Comparison of ENCODE assay signal across 8 cellular contexts in the genomic region with DNA sequence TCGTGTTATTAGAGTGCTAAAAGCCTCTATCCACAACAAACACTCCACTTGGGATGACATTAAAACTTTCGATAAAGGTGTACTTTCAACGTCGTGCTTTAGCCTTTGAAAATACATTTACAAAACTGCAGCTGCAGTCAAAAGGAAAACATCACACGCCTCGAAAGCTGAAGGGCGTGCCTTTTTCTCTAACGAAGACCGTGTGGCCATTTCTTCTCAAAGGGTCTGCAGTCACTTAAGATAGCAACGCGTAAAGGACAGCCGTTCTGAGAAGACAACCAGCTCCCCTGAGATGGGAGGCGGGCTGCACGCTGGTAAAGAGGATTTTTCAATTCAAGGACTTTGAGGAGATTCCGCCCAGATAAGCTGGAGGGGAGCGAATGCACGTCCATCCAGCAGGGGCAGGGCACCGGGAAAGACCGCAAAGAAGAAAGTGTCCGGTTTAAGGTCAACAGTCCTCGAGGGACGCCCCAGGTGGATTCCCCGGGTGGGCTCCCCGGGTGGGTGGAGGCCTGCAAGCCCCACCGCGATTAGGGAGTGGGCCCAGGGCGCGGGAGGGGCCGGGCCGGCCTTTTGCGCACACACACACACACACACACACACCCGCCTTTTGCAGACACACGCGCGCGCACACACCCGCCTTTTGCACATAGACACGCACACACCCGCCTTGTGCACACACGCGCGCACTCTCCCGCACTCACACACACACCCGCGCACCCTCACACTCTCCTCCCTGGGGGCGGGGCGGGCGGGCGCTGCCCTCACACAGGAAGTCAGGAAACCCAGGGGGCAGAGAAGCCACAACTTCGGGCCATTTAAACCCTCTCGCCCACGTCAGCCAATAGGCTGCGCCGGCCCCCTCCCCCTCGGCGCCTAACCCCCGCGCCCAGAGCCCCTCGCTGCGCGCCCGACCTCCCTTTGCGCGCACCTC. TPM values are rescaled to one million over a fixed set of nuclear protein-coding genes. Genes with fewer than 3 reads are reported as not detected.
DNase-seq lines count a peak whose midpoint lies in the region; ATAC-seq and TF ChIP-seq lines count a peak whose summit lies in the region.

No MANE protein-coding gene starts in this region.

- H3K27ac Mint-ChIP-seq in activated CD4-positive, alpha-beta memory T cell treated with anti-CD3 and anti-CD28 coated beads for 36 hours, result peak overlapping the region; percentile 51

- H3K36me3 ChIP-seq in A673 (ENCODE audit: insufficient read depth, low read length, poor library complexity, severe bottlenecking) (no peaks in the 10 kb centered on the region), lung (ENCODE audit: control insufficient read depth in 2 of 2, insufficient read depth in 2 of 2, low read length in 2 of 2) (no peaks in the 10 kb centered on the region)
- no peaks in the 10 kb centered on the region for H3K36me3 ChIP-seq in effector memory CD4-positive, alpha-beta T cell (ENCODE audit: control insufficient read depth, insufficient read depth, low read length)

- no peaks in the 10 kb centered on the region for H3K9me3 Mint-ChIP-seq in activated CD4-positive, alpha-beta memory T cell treated with anti-CD3 and anti-CD28 coated beads for 36 hours

- ATAC-seq in GM18517 (IDR thresholded peaks at IDR 0.05; ENCODE audit: unreplicated experiment), result peak; percentile 28
- peak; percentile 8 for ATAC-seq in HG03060 (IDR thresholded peaks at IDR 0.05; ENCODE audit: low read depth, unreplicated experiment)
- ATAC-seq in lung (ENCODE audit: insufficient read depth, low FRiP score), result peak; percentile 2

- H3K4me3 Mint-ChIP-seq in activated CD4-positive, alpha-beta memory T cell treated with anti-CD3 and anti-CD28 coated beads for 36 hours, result peak overlapping the region; percentile 81

- BruUV-seq in A673 (replicated peaks; lab: Mats Ljungman, UMichigan), result no TSS peak

- DNase-seq in A673 (ENCODE audit: low spot score) (peak; percentile 81), NCI-H526 treated with DMSO at 0.1 percent for 48 hours (lab: John Stamatoyannopoulos, UW) (peak; percentile 33), lung (ENCODE audit: low spot score) (peak; percentile 46)
- peak; percentile 67 for DNase-seq in activated CD4-positive, alpha-beta memory T cell treated with anti-CD3 and anti-CD28 coated beads for 36 hours
- peak; percentile 42 to 45 (median 44) for DNase-seq in effector memory CD4-positive, alpha-beta T cell
- peak; percentile 5 to 30 for DNase-seq in stimulated activated CD8-positive, alpha-beta memory T cell treated with anti-CD3 and anti-CD28 coated beads, Interleukin-15, amount 100 ng/mL, for 4 hours (ENCODE audit: low read depth in 2 of 2)

- H3K4me1 ChIP-seq in A673 (ENCODE audit: insufficient read depth, low read length, poor library complexity, severe bottlenecking) (peaks cover 8% of the 10 kb centered on the region), lung (ENCODE audit: control insufficient read depth in 2 of 2, insufficient read depth in 2 of 2, low read length in 2 of 2) (peaks cover 0 to 2% of the 10 kb centered on the region in 2 donors)
- H3K4me1 ChIP-seq in effector memory CD4-positive, alpha-beta T cell (ENCODE audit: control insufficient read depth, insufficient read depth, low read length, poor library complexity, severe bottlenecking), result peaks cover 14% of the 10 kb centered on the region

- H3K36me3 Mint-ChIP-seq in activated CD4-positive, alpha-beta memory T cell treated with anti-CD3 and anti-CD28 coated beads for 36 hours, result no peaks in the 10 kb centered on the region

- H3K4me1 Mint-ChIP-seq in activated CD4-positive, alpha-beta memory T cell treated with anti-CD3 and anti-CD28 coated beads for 36 hours (ENCODE audit: low read depth), result peaks cover 49% of the 10 kb centered on the region

- H3K4me3 ChIP-seq in A673 (ENCODE audit: low read depth, low read length, poor library complexity, severe bottlenecking), result peak overlapping the region; percentile 97
- H3K4me3 ChIP-seq in effector memory CD4-positive, alpha-beta T cell (ENCODE audit: insufficient read depth, low read depth, low read length, poor library complexity, severe bottlenecking), result peak overlapping the region; percentile 83
- H3K4me3 ChIP-seq in lung, result peak overlapping the region; percentile 71

- POLR2A ChIA-PET in A673 (lab: Charles Lee; ENCODE audit: low non-redundant PET), result no interaction called here
- POLR2A ChIA-PET in activated CD4-positive, alpha-beta memory T cell treated with anti-CD3 and anti-CD28 coated beads for 36 hours (lab: Charles Lee), result no interaction called here

- H3K27ac ChIP-seq in A673 (ENCODE audit: low read depth, low read length, poor library complexity, severe bottlenecking) (peak overlapping the region; percentile 95), lung (ENCODE audit: low read depth in 1 of 2, low read length in 1 of 2) (peak overlapping the region; percentile 87 to 91)
- H3K27ac ChIP-seq in effector memory CD4-positive, alpha-beta T cell (ENCODE audit: insufficient read depth, low read length, poor library complexity, severe bottlenecking), result peak overlapping the region; percentile 71

- H3K27me3 Mint-ChIP-seq in activated CD4-positive, alpha-beta memory T cell treated with anti-CD3 and anti-CD28 coated beads for 36 hours, result no peaks in the 10 kb centered on the region

- 0% methylated on average over 45 to 64 of the region's 64 CpGs for WGBS in lung, 2 donors

- TF ChIP-seq CTCF in A673 (conservative IDR thresholded peaks at IDR 0.05; ENCODE audit: low read depth, low read length) (peak; percentile 37), lung (IDR thresholded peaks at IDR 0.05; ENCODE audit: control extremely low read depth, extremely low read depth) (peak; percentile 4)

- intact Hi-C loops in A673 (cut with micrococcal nuclease; ENCODE audit: unreplicated experiment), result no loop called here
- intact Hi-C loops in activated CD4-positive, alpha-beta memory T cell treated with anti-CD3 and anti-CD28 coated beads for 36 hours (cut with micrococcal nuclease), result loop anchor here (2.0 to 10.0 kb wide), 5 partner anchors 66 to 1223 kb away; a partner anchor contains a TSS

- no peaks in the 10 kb centered on the region for H3K27me3 ChIP-seq in A673 (replicated peaks; ENCODE audit: insufficient read depth, low read depth, low read length, poor library complexity)
- no peaks in the 10 kb centered on the region for H3K27me3 ChIP-seq in effector memory CD4-positive, alpha-beta T cell (replicated peaks; ENCODE audit: control insufficient read depth, insufficient read depth, low read length, poor library complexity, severe bottlenecking)
- H3K27me3 ChIP-seq in lung (ENCODE audit: control insufficient read depth, insufficient read depth), result no peaks in the 10 kb centered on the region

- CTCF ChIA-PET in A673 (lab: Charles Lee), result interaction anchor here (0.6 to 0.7 kb wide), 3 partner anchors 9 to 65 kb away, joined by 3 to 4 read pairs (median 3); no protein-coding TSS in a partner anchor
- CTCF ChIA-PET in activated CD4-positive, alpha-beta memory T cell treated with anti-CD3 and anti-CD28 coated beads for 36 hours (lab: Charles Lee), result interaction anchor here (0.6 to 2.8 kb wide), 4 partner anchors 66 to 1510 kb away, joined by 3 to 16 read pairs (median 4); no protein-coding TSS in a partner anchor

- no peaks in the 10 kb centered on the region for H3K9me3 ChIP-seq in A673 (ENCODE audit: low read depth, low read length, poor library complexity, severe bottlenecking)
- no peaks in the 10 kb centered on the region for H3K9me3 ChIP-seq in effector memory CD4-positive, alpha-beta T cell (ENCODE audit: control insufficient read depth, low read length)
- H3K9me3 ChIP-seq in lung (ENCODE audit: control insufficient read depth in 2 of 2, insufficient read depth in 1 of 2, low read length in 1 of 2), result no peaks in the 10 kb centered on the region

RNA-seq across cellular contexts. Expression of a gene that starts 0.8 kb away (rescaled TPM):
- total RNA-seq in A673 (2021), result 28.3 and 30.0 TPM in 2 replicates
- 1 to 10 TPM; 4.0 to 4.5 TPM for total RNA-seq in activated CD4-positive, alpha-beta memory T cell treated with anti-CD3 and anti-CD28 coated beads for 36 hours
- total RNA-seq in lung, result 10 to 100 TPM; 23.1 to 66.0 TPM
- polyA plus RNA-seq in lung, result 10 to 100 TPM in 1 of 2 donors, 1 to 10 TPM in 1; 8.6 to 31.0 TPM

Comparison
In these comparisons a context has a peak if more than half of its experiments do, and no peak if none do; other contexts are left out.
1. Peak in every context shown above with its lines: DNase-seq, ATAC-seq, H3K4me3 ChIP-seq and H3K27ac ChIP-seq.
2. DNase-seq: peak in every context shown above with its lines; median percentile 81 in A673; 67 in activated CD4-positive, alpha-beta memory T cell treated with anti-CD3 and anti-CD28 coated beads for 36 hours; 46 in lung; 44 in effector memory CD4-positive, alpha-beta T cell; 33 in NCI-H526 treated with DMSO at 0.1 percent for 48 hours; 18 in stimulated activated CD8-positive, alpha-beta memory T cell treated with anti-CD3 and anti-CD28 coated beads, Interleukin-15, amount 100 ng/mL, for 4 hours.